Comparison of ENCODE assay signal across 19 cellular contexts in the genomic region with DNA sequence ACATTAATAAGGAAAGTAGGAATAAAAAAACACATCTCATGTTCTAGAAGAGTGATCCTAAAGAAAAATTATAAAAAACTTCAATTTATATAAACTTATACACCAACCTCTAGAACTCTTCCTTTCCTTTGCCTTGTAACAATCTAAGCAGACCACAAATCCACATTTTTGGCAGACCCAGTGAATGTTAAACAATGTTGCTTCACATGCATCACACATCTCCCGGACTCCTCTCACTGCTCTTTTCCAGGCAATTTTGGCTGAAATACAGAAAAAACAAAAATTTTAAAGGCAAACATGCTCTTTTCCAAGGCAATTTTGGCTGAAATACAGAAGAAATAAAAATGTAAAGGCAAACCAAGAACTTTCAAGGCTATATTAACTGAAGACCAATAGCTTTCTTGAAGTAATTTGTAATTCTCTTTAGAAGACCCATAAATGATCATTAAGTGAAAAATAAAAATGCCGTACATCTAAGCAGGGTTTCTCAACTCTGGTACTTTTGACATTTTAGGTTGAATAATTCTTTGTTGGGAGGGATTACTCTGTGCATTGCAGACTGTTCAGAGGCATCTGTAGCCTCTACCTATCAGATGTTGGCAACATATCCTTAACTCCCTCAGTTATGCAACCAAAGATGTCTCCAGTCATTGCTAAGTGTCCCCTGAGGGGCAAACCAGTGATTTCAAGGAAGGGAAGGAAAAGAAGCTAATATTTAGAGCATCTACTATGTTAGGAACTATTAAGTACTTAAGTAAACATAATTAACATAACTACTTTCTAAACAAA.
DNase-seq lines count a peak whose midpoint lies in the region; ATAC-seq, FAIRE-seq and TF ChIP-seq lines count a peak whose summit lies in the region.
"Had no signal": no experiment of that assay in that cellular context is flagged by ENCODE, and none has a peak within 500 bp of the region (broad histone marks: within the 10 kb centered on the region; RNA-seq: fewer than 3 reads in every experiment).

No MANE protein-coding gene starts in this region.

- peak overlapping the region; percentile 52 for H3K27ac Mint-ChIP-seq in HFFc6
- no peak overlapping the region for H3K27ac Mint-ChIP-seq in CD8-positive, alpha-beta T cell
- peak overlapping the region in 1 of 7 donors; percentile 48 for H3K27ac Mint-ChIP-seq in CD14-positive monocyte
- H3K27ac Mint-ChIP-seq: activated T-helper 1 cell treated with anti-CD3 and anti-CD28 coated beads, Interleukin-12 subunit alpha, Interleukin-12 subunit beta, Interleukin-2, Interleukin-4 antibody, amounts not matched to agents 30 ng/mL and 10 ng/mL and 1 ng/mL, durations not matched to agents 14 hours and 24 hours and 36 hours had no signal

- DNase-seq in AG09309 (ENCODE audit: low read depth): peak; percentile 70
- peak; percentile 35 for DNase-seq in HFFc6
- peak; percentile 91 for DNase-seq in choroid plexus epithelial cell (ENCODE audit: low read depth)
- no peak for DNase-seq in HepG2 (ENCODE audit: low spot score)
- no peak for DNase-seq in suprapubic skin (ENCODE audit: low spot score in 2 of 2)
- no peak for DNase-seq in CD8-positive, alpha-beta T cell
- DNase-seq in OCI-LY7 (ENCODE audit: low spot score): no peak
- DNase-seq in CD14-positive monocyte (ENCODE audit: low spot score): no peak
- DNase-seq: activated CD4-positive, CD25-positive, alpha-beta regulatory T cell; CD8-positive, alpha-beta memory T cell; gastrocnemius medialis; kidney; NCI-H774; SJCRH30; stimulated activated CD4-positive, alpha-beta T cell treated with anti-CD3 and anti-CD28 coated beads, Interleukin-1b, Interleukin-23, amount 100 ng/mL, for 48 hours had no signal

- TF ChIP-seq RAD21 in HepG2 (CRISPR knock-in tag; IDR thresholded peaks at IDR 0.05): no peak

- H3K9me3 Mint-ChIP-seq in HFFc6: no peaks in the 10 kb centered on the region
- no peaks in the 10 kb centered on the region for H3K9me3 Mint-ChIP-seq in CD8-positive, alpha-beta T cell
- peaks cover 0 to 2% (median 0%) of the 10 kb centered on the region in 7 donors for H3K9me3 Mint-ChIP-seq in CD14-positive monocyte
- H3K9me3 Mint-ChIP-seq: activated T-helper 1 cell treated with anti-CD3 and anti-CD28 coated beads, Interleukin-12 subunit alpha, Interleukin-12 subunit beta, Interleukin-2, Interleukin-4 antibody, amounts not matched to agents 30 ng/mL and 10 ng/mL and 1 ng/mL, durations not matched to agents 14 hours and 24 hours and 36 hours; CD8-positive, alpha-beta memory T cell had no signal

- TF ChIP-seq POLR2A in HepG2 (IDR thresholded peaks at IDR 0.05; ENCODE audit: insufficient read depth in 1 of 2, low read depth in 2 of 2, low read length in 2 of 2) (no peak), suprapubic skin (IDR thresholded peaks at IDR 0.05) (no peak)

- H3K36me3 Mint-ChIP-seq in HFFc6 (ENCODE audit: low read depth) (peaks cover 35% of the 10 kb centered on the region), CD14-positive monocyte (peaks cover 75 to 87% of the 10 kb centered on the region in 2 donors)
- peaks cover 79% of the 10 kb centered on the region for H3K36me3 Mint-ChIP-seq in CD8-positive, alpha-beta T cell

- no peaks in the 10 kb centered on the region for H3K9me2 ChIP-seq in OCI-LY7 (ENCODE audit: insufficient read depth, low read length)

- H3K36me3 ChIP-seq in HepG2 (replicated peaks in 1 of 2; ENCODE audit: control insufficient read depth in 1 of 2, insufficient read depth in 2 of 2, low read length in 2 of 2) (peaks cover 6 to 60% of the 10 kb centered on the region in 2 experiments; a peak in 4 of 5 replicates), suprapubic skin (peaks cover 48% of the 10 kb centered on the region), OCI-LY7 (ENCODE audit: insufficient read depth, low read length) (peaks cover 90% of the 10 kb centered on the region)
- H3K36me3 ChIP-seq in CD8-positive, alpha-beta T cell (ENCODE audit: insufficient read depth, low read length): peaks cover 12% of the 10 kb centered on the region

- H3K27me3 ChIP-seq in HepG2 (ENCODE audit: control insufficient read depth in 1 of 2, insufficient read depth in 2 of 2, low read length in 2 of 2): no peaks in the 10 kb centered on the region
- no peaks in the 10 kb centered on the region for H3K27me3 ChIP-seq in suprapubic skin
- no peaks in the 10 kb centered on the region for H3K27me3 ChIP-seq in CD8-positive, alpha-beta T cell (ENCODE audit: insufficient read depth, low read length)
- H3K27me3 ChIP-seq: gastrocnemius medialis, neutrophil, SJCRH30 had no signal

- H3K4me2 ChIP-seq in HepG2 (ENCODE audit: low read depth, low read length) (no peak overlapping the region), OCI-LY7 (ENCODE audit: low read length) (no peak overlapping the region)

- H3K9me3 ChIP-seq in HepG2 (ENCODE audit: low read length) (no peaks in the 10 kb centered on the region), suprapubic skin (no peaks in the 10 kb centered on the region), OCI-LY7 (ENCODE audit: low read length) (no peaks in the 10 kb centered on the region)
- no peaks in the 10 kb centered on the region for H3K9me3 ChIP-seq in CD8-positive, alpha-beta T cell (ENCODE audit: low read length)
- H3K9me3 ChIP-seq: gastrocnemius medialis, neutrophil, SJCRH30 had no signal

- ATAC-seq in HepG2: no peak
- no peak for ATAC-seq in CD8-positive, alpha-beta T cell
- ATAC-seq: gastrocnemius medialis had no signal

- intact Hi-C loops in HepG2 (cut with micrococcal nuclease; ENCODE audit: unreplicated experiment) (no loop called here), OCI-LY7 (cut with micrococcal nuclease; ENCODE audit: unreplicated experiment) (no loop called here), CD14-positive monocyte (cut with micrococcal nuclease) (no loop called here)
- intact Hi-C loops in CD8-positive, alpha-beta T cell (cut with DNase I, micrococcal nuclease): no loop called here

- H3K4me3 Mint-ChIP-seq in HFFc6 (no peak overlapping the region), CD14-positive monocyte (no peak overlapping the region)
- no peak overlapping the region for H3K4me3 Mint-ChIP-seq in CD8-positive, alpha-beta T cell
- H3K4me3 Mint-ChIP-seq: activated T-helper 1 cell treated with anti-CD3 and anti-CD28 coated beads, Interleukin-12 subunit alpha, Interleukin-12 subunit beta, Interleukin-2, Interleukin-4 antibody, amounts not matched to agents 30 ng/mL and 10 ng/mL and 1 ng/mL, durations not matched to agents 14 hours and 24 hours and 36 hours; CD8-positive, alpha-beta memory T cell had no signal

- H3K27me3 Mint-ChIP-seq in HFFc6 (ENCODE audit: insufficient read depth) (no peaks in the 10 kb centered on the region; the same call in 1 of the 2 replicates), CD14-positive monocyte (ENCODE audit: low read depth in 3 of 3) (no peaks in the 10 kb centered on the region)
- H3K27me3 Mint-ChIP-seq in CD8-positive, alpha-beta T cell (ENCODE audit: low read depth): no peaks in the 10 kb centered on the region
- H3K27me3 Mint-ChIP-seq: CD8-positive, alpha-beta memory T cell had no signal

- no peak overlapping the region for H3K27ac ChIP-seq in HepG2 (ENCODE audit: extremely low read length, insufficient read depth, low read length)
- H3K27ac ChIP-seq in suprapubic skin: no peak overlapping the region
- H3K27ac ChIP-seq in CD8-positive, alpha-beta T cell (ENCODE audit: low read depth, low read length): no peak overlapping the region
- no peak overlapping the region for H3K27ac ChIP-seq in OCI-LY7 (ENCODE audit: low read depth, low read length, poor library complexity, severe bottlenecking)
- H3K27ac ChIP-seq: gastrocnemius medialis, SJCRH30 had no signal

- no peak overlapping the region for H2AFZ ChIP-seq in HepG2 (ENCODE audit: low read length)
- no peak overlapping the region for H2AFZ ChIP-seq in OCI-LY7 (ENCODE audit: low read length)

- TF ChIP-seq EP300 in HepG2 (IDR thresholded peaks at IDR 0.05; ENCODE audit: low read depth in 2 of 2, low read length in 2 of 2) (no peak), HepG2 (CRISPR knock-in tag; IDR thresholded peaks at IDR 0.05; ENCODE audit: borderline replicate concordance) (no peak), suprapubic skin (IDR thresholded peaks at IDR 0.05) (no peak)

- CTCF ChIA-PET in HepG2 (lab: Yijun Ruan, JAX; ENCODE audit: low intra/inter-chr PET ratio, low total read pairs): no interaction called here
- CTCF ChIA-PET in CD8-positive, alpha-beta T cell (lab: Charles Lee): interaction anchor here (1.0 to 2.7 kb wide), 4 partner anchors 30 to 523 kb away, joined by 3 to 11 read pairs (median 6); no protein-coding TSS in a partner anchor
- CTCF ChIA-PET in OCI-LY7 (lab: Charles Lee; ENCODE audit: unreplicated experiment): no interaction called here

- no TSS peak for BruUV-seq in HepG2 (replicated peaks; lab: Mats Ljungman, UMichigan)
- BruUV-seq in OCI-LY7 (replicated peaks; lab: Mats Ljungman, UMichigan): no TSS peak

- in situ Hi-C loops in HepG2 (cut with HindIII; ENCODE audit: extremely low pct_ligation_motif_present, low pct_unique_long_range_greater_than_20kb): no loop called here

- POLR2A ChIA-PET in HepG2 (lab: Yijun Ruan, JAX): no interaction called here
- POLR2A ChIA-PET in CD8-positive, alpha-beta T cell (lab: Charles Lee): no interaction called here
- POLR2A ChIA-PET in OCI-LY7 (lab: Charles Lee): interaction anchor here (1.5 to 1.9 kb wide), 2 partner anchors 12 to 16 kb away, joined by 3 to 13 read pairs; no protein-coding TSS in a partner anchor

- WGBS in HepG2 (ENCODE audit: low lambda C conversion rate): 98% methylated on average over 2 of the region's 2 CpGs
- 74% methylated on average over 2 of the region's 2 CpGs for WGBS in suprapubic skin

- H3K4me1 Mint-ChIP-seq in HFFc6 (ENCODE audit: low read depth): peaks cover 16% of the 10 kb centered on the region
- peaks cover 2% of the 10 kb centered on the region for H3K4me1 Mint-ChIP-seq in CD8-positive, alpha-beta T cell (ENCODE audit: low read depth)
- H3K4me1 Mint-ChIP-seq in CD14-positive monocyte: no peaks in the 10 kb centered on the region

- no peak overlapping the region for H3K4me3 ChIP-seq in AG09309 (ENCODE audit: control insufficient read depth, low read depth, low read length)
- no peak overlapping the region for H3K4me3 ChIP-seq in choroid plexus epithelial cell (ENCODE audit: low read depth, low read length)
- no peak overlapping the region for H3K4me3 ChIP-seq in HepG2 (replicated peaks in 1 of 3; ENCODE audit: insufficient read depth in 1 of 3, low read depth in 2 of 3, low read length in 3 of 3)
- no peak overlapping the region for H3K4me3 ChIP-seq in suprapubic skin
- no peak overlapping the region for H3K4me3 ChIP-seq in CD8-positive, alpha-beta T cell (ENCODE audit: low read depth, low read length)
- no peak overlapping the region for H3K4me3 ChIP-seq in OCI-LY7 (ENCODE audit: low read depth, low read length, poor library complexity, severe bottlenecking)
- H3K4me3 ChIP-seq: gastrocnemius medialis, SJCRH30 had no signal

- TF ChIP-seq CTCF in AG09309 (IDR thresholded peaks at IDR 0.05; ENCODE audit: control insufficient read depth, insufficient read depth, low read depth, low read length, missing control alignments): no peak
- no peak for TF ChIP-seq CTCF in HFFc6 (IDR thresholded peaks at IDR 0.05)
- no peak for TF ChIP-seq CTCF in choroid plexus epithelial cell (conservative IDR thresholded peaks at IDR 0.05; ENCODE audit: low read depth, low read length)
- no peak for TF ChIP-seq CTCF in HepG2 (CRISPR knock-in tag; IDR thresholded peaks at IDR 0.05)
- no peak for TF ChIP-seq CTCF in suprapubic skin (IDR thresholded peaks at IDR 0.05)
- no peak for TF ChIP-seq CTCF in CD8-positive, alpha-beta T cell (IDR thresholded peaks at IDR 0.05)
- TF ChIP-seq CTCF in OCI-LY7 (conservative IDR thresholded peaks at IDR 0.05; ENCODE audit: low read length): no peak
- no peak for TF ChIP-seq CTCF in CD14-positive monocyte (IDR thresholded peaks at IDR 0.05)

- H3K9ac ChIP-seq in HepG2 (ENCODE audit: insufficient read depth, low read depth, low read length): no peak overlapping the region

- no peaks in the 10 kb centered on the region; the same call in 1 of the 2 replicates for H4K20me1 ChIP-seq in HepG2 (ENCODE audit: insufficient read depth, low read length)
- H4K20me1 ChIP-seq in OCI-LY7 (ENCODE audit: insufficient read depth, low read length): no peaks in the 10 kb centered on the region

- H3K4me1 ChIP-seq in HepG2 (ENCODE audit: insufficient read depth, low read length) (no peaks in the 10 kb centered on the region), suprapubic skin (no peaks in the 10 kb centered on the region), OCI-LY7 (ENCODE audit: insufficient read depth, low read length, poor library complexity, severe bottlenecking) (no peaks in the 10 kb centered on the region)
- no peaks in the 10 kb centered on the region for H3K4me1 ChIP-seq in CD8-positive, alpha-beta T cell (ENCODE audit: insufficient read depth, low read length)
- H3K4me1 ChIP-seq: SJCRH30 had no signal

- no peak for FAIRE-seq in HepG2 (lab: Jason Lieb, UNC)
- FAIRE-seq: colon, GM19239 had no signal

- H3K79me2 ChIP-seq in HepG2 (ENCODE audit: insufficient read depth, low read length) (no peaks in the 10 kb centered on the region), OCI-LY7 (ENCODE audit: insufficient read depth, low read depth, low read length) (peaks cover under 1% of the 10 kb centered on the region; the same call in 1 of the 2 replicates)

Comparison
In these comparisons a context has a peak if more than half of its experiments do, and no peak if none do; other contexts are left out.
1. DNase-seq: peak in AG09309 (single experiment), HFFc6 (single experiment) and choroid plexus epithelial cell (single experiment); none in HepG2 (single experiment), suprapubic skin (0 of 2), CD8-positive, alpha-beta T cell (0 of 7), OCI-LY7 (single experiment) and CD14-positive monocyte (single experiment).